In the genomic region with DNA sequence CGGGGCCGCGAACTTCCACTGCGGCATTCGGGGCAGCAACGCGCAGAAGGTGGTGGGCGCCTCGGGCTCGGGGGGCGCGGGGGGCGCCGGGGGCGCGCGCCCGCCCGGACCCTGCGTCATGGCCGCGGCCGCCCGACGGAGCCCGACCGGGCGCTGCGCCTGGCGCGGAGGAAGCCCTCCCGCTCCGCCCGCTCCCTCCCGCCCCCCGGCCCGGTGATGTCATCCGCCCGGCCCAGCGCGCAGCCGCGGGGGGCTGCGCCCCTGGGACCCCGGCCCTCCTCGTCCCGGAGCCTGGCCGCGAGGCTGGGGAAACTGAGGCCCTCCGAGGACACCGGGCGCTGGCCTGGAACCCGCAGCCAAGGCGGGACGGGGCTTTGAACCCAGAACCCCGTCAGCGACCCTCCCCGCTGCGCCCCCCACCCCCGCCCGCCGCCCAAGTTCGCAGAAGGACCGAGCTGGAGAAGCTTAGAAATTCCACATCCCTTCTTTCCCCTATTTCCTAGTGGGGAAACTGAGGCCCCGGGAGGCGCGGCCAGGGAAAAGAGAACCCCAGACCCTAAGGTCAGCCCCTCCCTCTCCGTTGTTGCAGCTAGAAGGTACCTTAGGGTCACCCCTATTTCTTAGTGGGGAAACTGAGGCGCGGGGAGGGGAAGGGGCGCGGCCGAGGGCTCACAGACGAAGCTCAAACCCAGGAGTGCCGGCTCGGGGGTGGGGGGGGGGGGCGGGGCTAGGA, we compare ENCODE assay signal across 9 cellular contexts. TPM values are rescaled to one million over a fixed set of nuclear protein-coding genes. Genes with fewer than 3 reads are reported as not detected.
DNase-seq lines count a peak whose midpoint lies in the region; ATAC-seq, FAIRE-seq and TF ChIP-seq lines count a peak whose summit lies in the region.
"Had no signal": no experiment of that assay in that cellular context is flagged by ENCODE, and none has a peak within 500 bp of the region (broad histone marks: within the 10 kb centered on the region; RNA-seq: fewer than 3 reads in every experiment).

TSS of gene SHC2 (minus strand) at position 157 of the 733 bp plus-strand sequence. CDS start at position 120, 37 bp downstream.

- peak within 1 kb of the TSS; percentile 58 to 70 (median 69) for H3K27ac ChIP-seq in thyroid gland

- H3K4me1 Mint-ChIP-seq in activated CD4-positive, alpha-beta T cell treated with anti-CD3 and anti-CD28 coated beads for 36 hours: peaks cover 8% of the 10 kb centered on the region

- H3K9me3 ChIP-seq in thyroid gland: no peaks in the 10 kb centered on the region

- peaks cover 14% of the 10 kb centered on the region for H3K27me3 Mint-ChIP-seq in activated CD4-positive, alpha-beta T cell treated with anti-CD3 and anti-CD28 coated beads for 36 hours

- TF ChIP-seq CTCF in bronchial epithelial cell (IDR thresholded peaks at IDR 0.05; ENCODE audit: insufficient read depth, low read length, severe bottlenecking) (no peak), lower leg skin (IDR thresholded peaks at IDR 0.05) (no peak), thyroid gland (IDR thresholded peaks at IDR 0.05) (no peak)

- no peaks in the 10 kb centered on the region for H3K9me3 Mint-ChIP-seq in activated CD4-positive, alpha-beta T cell treated with anti-CD3 and anti-CD28 coated beads for 36 hours (ENCODE audit: low read depth)

- H3K4me3 ChIP-seq in bronchial epithelial cell (ENCODE audit: low read depth, low read length) (peak within 1 kb of the TSS; percentile 43), lower leg skin (ENCODE audit: low read depth, poor library complexity, severe bottlenecking) (peak within 1 kb of the TSS; percentile 27), thyroid gland (replicated peaks in 1 of 3) (peak within 1 kb of the TSS; percentile 7 to 88 (median 75))

- no peaks in the 10 kb centered on the region for H3K36me3 Mint-ChIP-seq in activated CD4-positive, alpha-beta T cell treated with anti-CD3 and anti-CD28 coated beads for 36 hours (ENCODE audit: low read depth)

- H3K27me3 ChIP-seq in bronchial epithelial cell (ENCODE audit: control insufficient read depth, insufficient read depth, low read length) (peaks cover 9% of the 10 kb centered on the region), thyroid gland (no peaks in the 10 kb centered on the region)

- POLR2A ChIA-PET in activated CD4-positive, alpha-beta T cell treated with anti-CD3 and anti-CD28 coated beads for 36 hours (lab: Charles Lee): no interaction called here

- intact Hi-C loops in activated CD4-positive, alpha-beta T cell treated with anti-CD3 and anti-CD28 coated beads for 36 hours (cut with DNase I, micrococcal nuclease): no loop called here
- intact Hi-C loops in lower leg skin (cut with DNase I; ENCODE audit: low total_unique reads): no loop called here
- intact Hi-C loops in thyroid gland (cut with DNase I): no loop called here

- H3K4me1 ChIP-seq in thyroid gland: peaks cover 4 to 7% of the 10 kb centered on the region in 2 donors

- no peak within 1 kb of the TSS for H3K27ac Mint-ChIP-seq in activated CD4-positive, alpha-beta T cell treated with anti-CD3 and anti-CD28 coated beads for 36 hours

- H3K4me3 Mint-ChIP-seq in activated CD4-positive, alpha-beta T cell treated with anti-CD3 and anti-CD28 coated beads for 36 hours: peak within 1 kb of the TSS; percentile 45

- no peak for FAIRE-seq in bronchial epithelial cell (lab: Jason Lieb, UNC)

- CTCF ChIA-PET in activated CD4-positive, alpha-beta T cell treated with anti-CD3 and anti-CD28 coated beads for 36 hours (lab: Charles Lee): no interaction called here

- no peak for TF ChIP-seq POLR2A in lower leg skin (IDR thresholded peaks at IDR 0.05)
- TF ChIP-seq POLR2A in thyroid gland (IDR thresholded peaks at IDR 0.05): peak; percentile 17 to 48

- WGBS in lower leg skin, 2 donors: 0% methylated on average over 2 to 34 of the region's 77 CpGs
- 1 to 2% methylated on average over 11 to 16 of the region's 77 CpGs for WGBS in thyroid gland, 2 donors

- no peaks in the 10 kb centered on the region for H3K36me3 ChIP-seq in bronchial epithelial cell (ENCODE audit: control insufficient read depth, insufficient read depth, low read length)
- H3K36me3 ChIP-seq in thyroid gland: no peaks in the 10 kb centered on the region

- ATAC-seq in activated CD4-positive, alpha-beta T cell treated with anti-CD3 and anti-CD28 coated beads for 36 hours: no peak
- no peak for ATAC-seq in GM19328 (IDR thresholded peaks at IDR 0.05; ENCODE audit: unreplicated experiment)
- no peak for ATAC-seq in HG02973 (IDR thresholded peaks at IDR 0.05; ENCODE audit: unreplicated experiment)

- no peak for DNase-seq in activated CD4-positive, alpha-beta T cell treated with anti-CD3 and anti-CD28 coated beads for 36 hours
- no peak for DNase-seq in activated CD4-positive, alpha-beta T cell treated with anti-CD3 and anti-CD28 coated beads, Interleukin-2, amount 50 U/mL, for 4 hours
- no peak for DNase-seq in bronchial epithelial cell (ENCODE audit: low read depth)
- no peak for DNase-seq in lower leg skin (ENCODE audit: low spot score in 2 of 2)
- peak; percentile 45 to 49 for DNase-seq in thyroid gland
- DNase-seq in SHP77 treated with DMSO at 0.1 percent for 48 hours (lab: John Stamatoyannopoulos, UW): no peak

RNA-seq across cellular contexts. Expression of gene SHC2, which starts in this region (rescaled TPM):
- under 1 TPM in 1 of 2 experiments, not detected in 1; 0.21 TPM for total RNA-seq in activated CD4-positive, alpha-beta T cell treated with anti-CD3 and anti-CD28 coated beads for 36 hours
- total RNA-seq in bronchial epithelial cell (under 0.01 and 0.51 TPM in 2 replicates), lower leg skin (10 to 100 TPM; 14.6 to 25.0 (median 17.8) TPM), thyroid gland (10 to 100 TPM; 31.5 to 72.8 (median 48.8) TPM)
- total RNA-seq: activated CD8-positive, alpha-beta memory T cell treated with anti-CD3 and anti-CD28 coated beads for 36 hours had no signal

Comparison
In these comparisons a context has a peak if more than half of its experiments do, and no peak if none do; other contexts are left out.
1. RNA of gene SHC2 (total RNA-seq): 31.5 to 72.8 TPM in thyroid gland and 14.6 to 25.0 TPM in lower leg skin; 0.21 TPM in activated CD4-positive, alpha-beta T cell treated with anti-CD3 and anti-CD28 coated beads for 36 hours and under 0.01 to 0.51 TPM in bronchial epithelial cell; every median in the first group is over 10 times any median in the second.
2. DNase-seq: peak in thyroid gland (2 of 2); none in activated CD4-positive, alpha-beta T cell treated with anti-CD3 and anti-CD28 coated beads for 36 hours (single experiment), activated CD4-positive, alpha-beta T cell treated with anti-CD3 and anti-CD28 coated beads, Interleukin-2, amount 50 U/mL, for 4 hours (0 of 2), bronchial epithelial cell (single experiment), lower leg skin (0 of 2) and SHP77 treated with DMSO at 0.1 percent for 48 hours (single experiment).
3. POLR2A ChIP-seq: peak in thyroid gland (2 of 2); none in lower leg skin (0 of 2).
4. Peak in every context shown above with its lines, with median percentiles within 50 percentile points of each other: H3K4me3 ChIP-seq.